Comparison of ENCODE assay signal across 8 cellular contexts in genomic region chr2:68653538-68653982, GRCh38. TPM values are rescaled to one million over a fixed set of nuclear protein-coding genes. Genes with fewer than 3 reads are reported as not detected.
DNase-seq lines count a peak whose midpoint lies in the region; ATAC-seq and TF ChIP-seq lines count a peak whose summit lies in the region.

No MANE protein-coding gene starts in this region.

- H3K36me3 ChIP-seq in mesodermal cell (ENCODE audit: control insufficient read depth, insufficient read depth, low read length) = no peaks in the 10 kb centered on the region

- no peaks in the 10 kb centered on the region for H3K9me3 Mint-ChIP-seq in nephron progenitor cell

- H3K27me3 Mint-ChIP-seq in nephron progenitor cell (ENCODE audit: low read depth, poor library complexity) = peaks cover 8% of the 10 kb centered on the region

- H3K4me3 ChIP-seq in mesodermal cell (ENCODE audit: extremely low read depth, insufficient read depth, low read length, poor library complexity, severe bottlenecking) = no peak overlapping the region

- DNase-seq in GF-D8 (lab: John Stamatoyannopoulos, UW) = peak; percentile 21
- DNase-seq in MV-4-11 (lab: John Stamatoyannopoulos, UW) = peak; percentile 89
- DNase-seq in activated effector memory CD4-positive, alpha-beta T cell treated with anti-CD3 and anti-CD28 coated beads, Interleukin-2, amount 50 U/mL, for 16 hours = peak; percentile 68
- DNase-seq in nephron progenitor cell = no peak
- DNase-seq in LoVo (ENCODE audit: low spot score) = no peak
- no peak for DNase-seq in Ammon's horn (ENCODE audit: low spot score)

- H3K4me3 Mint-ChIP-seq in nephron progenitor cell = no peak overlapping the region

- no peaks in the 10 kb centered on the region for H3K9me3 ChIP-seq in mesodermal cell (ENCODE audit: control insufficient read depth, low read length)

- peak; percentile 86 for ATAC-seq in GM21619 (IDR thresholded peaks at IDR 0.05; ENCODE audit: unreplicated experiment)

- 29 to 39% methylated on average over 5 of the region's 10 CpGs for WGBS in mesodermal cell (ENCODE audit: insufficient coverage in 2 of 2), 2 experiments

- peak overlapping the region; percentile 39 for H3K27ac ChIP-seq in mesodermal cell (ENCODE audit: low read depth, low read length, severe bottlenecking)

- peaks cover 17% of the 10 kb centered on the region for H3K4me1 Mint-ChIP-seq in nephron progenitor cell

- peaks cover 3% of the 10 kb centered on the region for H3K4me1 ChIP-seq in mesodermal cell (ENCODE audit: control insufficient read depth, insufficient read depth, low read length, poor library complexity, severe bottlenecking)

- TF ChIP-seq CTCF in nephron progenitor cell (IDR thresholded peaks at IDR 0.05) = no peak

- H3K36me3 Mint-ChIP-seq in nephron progenitor cell (ENCODE audit: low read depth) = no peaks in the 10 kb centered on the region

- no peak overlapping the region for H3K27ac Mint-ChIP-seq in nephron progenitor cell

RNA-seq across cellular contexts. Expression of gene PROKR1, which starts 10.2 kb away (rescaled TPM):
- polyA plus RNA-seq in mesodermal cell (2013, experiment 1 of 2) = 1.2 TPM
- 0.76 TPM for polyA plus RNA-seq in mesodermal cell (2013, experiment 2 of 2)

Comparison
In these comparisons a context has a peak if more than half of its experiments do, and no peak if none do; other contexts are left out.
1. DNase-seq: peak in GF-D8 (single experiment), MV-4-11 (single experiment) and activated effector memory CD4-positive, alpha-beta T cell treated with anti-CD3 and anti-CD28 coated beads, Interleukin-2, amount 50 U/mL, for 16 hours (single experiment); none in nephron progenitor cell (single experiment), LoVo (single experiment) and Ammon's horn (single experiment).